24 cellular contexts compared by ENCODE assay signal in the genomic region with DNA sequence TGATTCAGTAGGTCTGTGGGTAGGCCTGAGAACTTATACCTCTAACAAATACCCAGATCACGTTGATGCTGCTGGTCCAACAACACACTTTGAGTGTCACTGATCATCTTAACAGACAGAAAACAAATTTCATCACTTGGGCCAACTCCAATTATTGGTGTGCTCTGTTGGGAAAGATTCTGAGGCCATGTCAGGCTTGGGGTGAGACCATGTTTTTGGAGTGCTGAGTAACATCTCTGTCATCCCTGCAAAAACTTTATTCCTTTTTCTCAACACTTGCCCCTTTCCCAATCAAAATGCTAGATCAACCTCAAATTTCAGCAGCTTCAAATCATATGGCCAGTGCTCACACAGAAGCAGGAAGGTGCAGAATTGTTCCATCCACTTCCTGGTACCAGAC.
DNase-seq lines count a peak whose midpoint lies in the region; ATAC-seq, FAIRE-seq and TF ChIP-seq lines count a peak whose summit lies in the region.
"Had no signal": no experiment of that assay in that cellular context is flagged by ENCODE, and none has a peak within 500 bp of the region (broad histone marks: within the 10 kb centered on the region; RNA-seq: fewer than 3 reads in every experiment).

No MANE protein-coding gene starts in this region.

- H3K27ac ChIP-seq in tibial artery (peak overlapping the region; percentile 73 to 78), transverse colon (no peak overlapping the region)
- H3K27ac ChIP-seq: C4-2B, PC-9 had no signal

- ATAC-seq in GM19035 (IDR thresholded peaks at IDR 0.05; ENCODE audit: unreplicated experiment) = no peak
- ATAC-seq: CD8-positive, alpha-beta T cell; HCT116 had no signal

- no peak overlapping the region for H3K9ac ChIP-seq in adipocyte (ENCODE audit: low read length)

- FAIRE-seq in H54 (lab: Jason Lieb, UNC) = peak; percentile 61
- FAIRE-seq: GM12892 had no signal

- intact Hi-C loops in tibial artery (cut with DNase I; ENCODE audit: low total_unique reads) (no loop called here), transverse colon (cut with DNase I; ENCODE audit: low total_unique reads) (no loop called here)

- TF ChIP-seq CTCF in fibroblast of mammary gland (conservative IDR thresholded peaks at IDR 0.05; ENCODE audit: control insufficient read depth, insufficient read depth, low read depth, low read length) (no peak), tibial artery (IDR thresholded peaks at IDR 0.05) (no peak), transverse colon (IDR thresholded peaks at IDR 0.05) (no peak)

- peaks cover 13% of the 10 kb centered on the region for H3K4me1 ChIP-seq in adipocyte (ENCODE audit: control insufficient read depth, insufficient read depth, low read length)
- peaks cover 0 to 90% (median 50%) of the 10 kb centered on the region in 4 donors for H3K4me1 ChIP-seq in tibial artery
- peaks cover 0 to 9% (median 0%) of the 10 kb centered on the region in 4 donors for H3K4me1 ChIP-seq in transverse colon

- WGBS in transverse colon (ENCODE audit: low coverage in 1 of 2), 2 donors = 78% methylated on average over 1 of the region's 1 CpG; no CpG with 5 or more reads in 1 of the 2 donors

- H3K4me3 ChIP-seq in adipocyte (ENCODE audit: low read length) = no peak overlapping the region
- H3K4me3 ChIP-seq in fibroblast of mammary gland (ENCODE audit: control insufficient read depth, low read depth, low read length) = no peak overlapping the region
- H3K4me3 ChIP-seq in tibial artery = no peak overlapping the region
- H3K4me3 ChIP-seq in transverse colon = no peak overlapping the region
- H3K4me3 ChIP-seq: PC-9 had no signal

- DNase-seq in H54 (ENCODE audit: insufficient read length, low spot score) (no peak), adipocyte (ENCODE audit: low read depth) (peak; percentile 14), fibroblast of mammary gland (ENCODE audit: low read depth) (peak; percentile 86), tibial artery (no peak), DMS53 treated with DMSO at 0.1 percent for 48 hours (lab: John Stamatoyannopoulos, UW; ENCODE audit: unreplicated experiment) (no peak), transverse colon (no peak)
- DNase-seq: Caco-2; CD8-positive, alpha-beta T cell; DMS79 treated with DMSO at 0.1 percent for 48 hours; GOT3; KBM-7; MM.1S; NCI-H1694; NCI-H2029 treated with DMSO at 0.1 percent for 48 hours; NCI-H446 treated with DMSO at 0.1 percent for 48 hours; NCI-H526; NCI-H82; NK-92 treated with Interleukin-12 subunit alpha and Interleukin-12 subunit beta, amount 100 ng/mL, for 24 hours; PC-9; SHP77 had no signal

- H3K27me3 ChIP-seq in adipocyte (replicated peaks; ENCODE audit: control insufficient read depth, insufficient read depth, low read length) (no peaks in the 10 kb centered on the region), tibial artery (no peaks in the 10 kb centered on the region), transverse colon (no peaks in the 10 kb centered on the region)

- no peak for TF ChIP-seq POLR2A in H54 (IDR thresholded peaks at IDR 0.05; ENCODE audit: low read depth, low read length)
- TF ChIP-seq POLR2A in transverse colon (IDR thresholded peaks at IDR 0.05) = no peak

- no peaks in the 10 kb centered on the region for H3K9me3 ChIP-seq in adipocyte (ENCODE audit: control insufficient read depth, low read length)
- no peaks in the 10 kb centered on the region for H3K9me3 ChIP-seq in tibial artery
- H3K9me3 ChIP-seq in transverse colon = no peaks in the 10 kb centered on the region
- H3K9me3 ChIP-seq: Caco-2 had no signal

- TF ChIP-seq EP300 in transverse colon (IDR thresholded peaks at IDR 0.05; ENCODE audit: low read depth) = no peak

- in situ Hi-C loops in transverse colon (cut with MboI; ENCODE audit: low pct_ligation_motif_present in 1 of 4, low pct_unique_long_range_greater_than_20kb in 1 of 4, low sequenced_read_pairs in 3 of 4) = no loop called here

- H3K36me3 ChIP-seq in adipocyte (ENCODE audit: control insufficient read depth, insufficient read depth, low read length, severe bottlenecking) (no peaks in the 10 kb centered on the region), tibial artery (no peaks in the 10 kb centered on the region), transverse colon (no peaks in the 10 kb centered on the region)

Comparison
In these comparisons a context has a peak if more than half of its experiments do, and no peak if none do; other contexts are left out.
1. DNase-seq: peak in adipocyte (single experiment) and fibroblast of mammary gland (single experiment); none in H54 (single experiment), tibial artery (0 of 2), DMS53 treated with DMSO at 0.1 percent for 48 hours (single experiment) and transverse colon (single experiment).
2. H3K27ac ChIP-seq: peak in tibial artery (2 of 2); none in transverse colon (0 of 4).